1 cellular context compared by ENCODE assay signal in the genomic region with DNA sequence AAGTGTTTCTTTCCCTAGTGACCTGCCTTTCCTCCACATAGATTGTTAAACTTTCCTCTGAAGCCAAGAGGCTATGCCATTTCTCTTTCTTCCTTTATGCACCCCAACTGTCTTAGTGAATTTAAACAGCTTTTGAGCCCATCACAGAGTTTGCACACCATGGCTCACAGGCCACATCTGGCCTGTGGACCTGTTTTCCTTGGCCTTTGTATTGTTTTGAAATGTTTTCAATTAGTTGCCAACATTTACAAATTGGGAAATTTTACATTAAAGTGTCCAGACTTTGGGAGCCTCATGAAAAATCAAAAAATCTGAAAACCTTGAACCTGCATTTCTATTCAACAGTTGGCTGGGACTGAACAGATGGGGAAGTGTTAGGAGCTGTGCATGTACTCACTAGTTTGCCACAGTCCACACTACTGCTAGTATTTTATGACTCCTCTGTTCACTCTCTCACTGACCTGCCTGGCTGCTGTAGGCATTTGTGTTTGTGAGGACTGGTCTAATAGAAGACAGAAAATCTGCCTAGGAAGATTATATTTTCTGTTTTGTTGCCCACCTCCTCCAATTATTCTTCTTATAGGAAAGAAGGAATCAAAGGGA.
TF ChIP-seq lines count a peak whose summit lies in the region.

No MANE protein-coding gene starts in this region.

TF ChIP-seq in HEK293, 187 proteins besides CTCF, POLR2A, EP300 and RAD21:
- TF ChIP-seq, protein P1, sequence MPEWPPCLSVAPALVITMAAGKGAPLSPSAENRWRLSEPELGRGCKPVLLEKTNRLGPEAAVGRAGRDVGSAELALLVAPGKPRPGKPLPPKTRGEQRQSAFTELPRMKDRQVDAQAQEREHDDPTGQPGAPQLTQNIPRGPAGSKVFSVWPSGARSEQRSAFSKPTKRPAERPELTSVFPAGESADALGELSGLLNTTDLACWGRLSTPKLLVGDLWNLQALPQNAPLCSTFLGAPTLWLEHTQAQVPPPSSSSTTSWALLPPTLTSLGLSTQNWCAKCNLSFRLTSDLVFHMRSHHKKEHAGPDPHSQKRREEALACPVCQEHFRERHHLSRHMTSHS (tag by site-specific recombination; IDR thresholded peaks at IDR 0.05) = no peak
- TF ChIP-seq SCRT2 (tag by site-specific recombination; IDR thresholded peaks at IDR 0.05) = 0 out of 2 replicates have a peak, but pooled peaks have one; percentile 15
TF ChIP-seq in HEK293: peak in this region for 1.
